Comparison of ENCODE assay signal across 18 cellular contexts in genomic region chr4:48090621-48091020, GRCh38. TPM values are rescaled to one million over a fixed set of nuclear protein-coding genes. Genes with fewer than 3 reads are reported as not detected.
DNase-seq lines count a peak whose midpoint lies in the region; ATAC-seq and TF ChIP-seq lines count a peak whose summit lies in the region.
"Had no signal": no experiment of that assay in that cellular context is flagged by ENCODE, and none has a peak within 500 bp of the region (broad histone marks: within the 10 kb centered on the region; RNA-seq: fewer than 3 reads in every experiment).

No MANE protein-coding gene starts in this region.

- H3K36me3 ChIP-seq in RWPE2 (ENCODE audit: low read depth) = no peaks in the 10 kb centered on the region
- H3K36me3 ChIP-seq in right atrium auricular region = no peaks in the 10 kb centered on the region

- peak; percentile 18 for DNase-seq in NCI-H510A treated with DMSO at 0.1 percent for 48 hours (lab: John Stamatoyannopoulos, UW)
- DNase-seq in NCI-H510A (lab: John Stamatoyannopoulos, UW) = no peak
- DNase-seq in NCI-H2227 (lab: John Stamatoyannopoulos, UW; ENCODE audit: unreplicated experiment) = peak; percentile 31
- DNase-seq in RWPE2 (ENCODE audit: low spot score) = no peak
- no peak for DNase-seq in right atrium auricular region (ENCODE audit: low spot score)
- no peak for DNase-seq in HUDEP-2 (lab: John Stamatoyannopoulos, UW; ENCODE audit: unreplicated experiment in 76 of 76)
- DNase-seq: 8988T; C1 segment of cervical spinal cord; DMS53; HCEC 1CT; NCI-H1092; NCI-H2081 treated with DMSO at 0.1 percent for 48 hours; NCI-H446; NK-92 treated with Interleukin-12 subunit alpha and Interleukin-12 subunit beta, amount 100 ng/mL, for 24 hours; T-helper 1 cell had no signal

- H3K27me3 ChIP-seq in RWPE2 (ENCODE audit: insufficient read depth, poor library complexity, severe bottlenecking) (no peaks in the 10 kb centered on the region), right atrium auricular region (no peaks in the 10 kb centered on the region)

- no peaks in the 10 kb centered on the region for H3K9me3 ChIP-seq in RWPE2 (ENCODE audit: severe bottlenecking)
- no peaks in the 10 kb centered on the region for H3K9me3 ChIP-seq in right atrium auricular region

- H3K27ac ChIP-seq in RWPE2 (ENCODE audit: poor library complexity, severe bottlenecking) = no peak overlapping the region
- H3K27ac ChIP-seq in right atrium auricular region = no peak overlapping the region

- H3K4me1 ChIP-seq in RWPE2 (ENCODE audit: insufficient read depth, poor library complexity, severe bottlenecking) (peaks cover 10% of the 10 kb centered on the region), right atrium auricular region (no peaks in the 10 kb centered on the region)

- ATAC-seq in RWPE2 (ENCODE audit: low read depth) = 0 out of 3 replicates have a peak, but pooled peaks have one; percentile 4
- ATAC-seq in HG02973 (IDR thresholded peaks at IDR 0.05; ENCODE audit: unreplicated experiment) = no peak
- ATAC-seq in GM21737 (IDR thresholded peaks at IDR 0.05; ENCODE audit: unreplicated experiment) = no peak

- TF ChIP-seq CTCF in RWPE2 (IDR thresholded peaks at IDR 0.05; ENCODE audit: poor library complexity, severe bottlenecking) (no peak), right atrium auricular region (IDR thresholded peaks at IDR 0.05) (no peak)

- H3K4me3 ChIP-seq in RWPE2 (ENCODE audit: severe bottlenecking) (no peak overlapping the region), right atrium auricular region (no peak overlapping the region)

RNA-seq across cellular contexts. Expression of gene TXK, which starts 43.4 kb away (rescaled TPM):
- total RNA-seq in right atrium auricular region = under 1 TPM; 0.35 to 0.44 TPM
- total RNA-seq: SK-MEL-5 had no signal

Comparison
In these comparisons a context has a peak if more than half of its experiments do, and no peak if none do; other contexts are left out.
1. DNase-seq: peak in NCI-H510A treated with DMSO at 0.1 percent for 48 hours (single experiment) and NCI-H2227 (single experiment); none in NCI-H510A (single experiment), RWPE2 (single experiment), right atrium auricular region (single experiment) and HUDEP-2 (0 of 76).